Comparison of ENCODE assay signal across 15 cellular contexts in genomic region chr6:73299171-73300073, GRCh38. TPM values are rescaled to one million over a fixed set of nuclear protein-coding genes. Genes with fewer than 3 reads are reported as not detected.
DNase-seq lines count a peak whose midpoint lies in the region; ATAC-seq and TF ChIP-seq lines count a peak whose summit lies in the region.
"Had no signal": no experiment of that assay in that cellular context is flagged by ENCODE, and none has a peak within 500 bp of the region (broad histone marks: within the 10 kb centered on the region; RNA-seq: fewer than 3 reads in every experiment).

No MANE protein-coding gene starts in this region.

- H3K9ac ChIP-seq in GM23248 (peak overlapping the region; percentile 50), Karpas-422 (ENCODE audit: low read length) (no peak overlapping the region), endodermal cell (ENCODE audit: extremely low read depth, low read length, poor library complexity, severe bottlenecking) (no peak overlapping the region)

- WGBS in GM23248 (ENCODE audit: low coverage in 1 of 2, low lambda C conversion rate in 2 of 2, missing lambda C conversion rate in 2 of 2), 2 experiments = 50 to 52% methylated on average over 38 to 51 of the region's 52 CpGs
- WGBS in endodermal cell (ENCODE audit: insufficient coverage in 1 of 2, insufficient read length in 1 of 2), 2 experiments = 93 to 97% methylated on average over 42 to 52 of the region's 52 CpGs

- in situ Hi-C loops in GM23248 (cut with MboI) = loop anchor here (25.0 kb wide), 1 partner anchor 313 kb away; no protein-coding TSS in a partner anchor

- H3K9me2 ChIP-seq in GM23248 (ENCODE audit: insufficient read depth) (no peaks in the 10 kb centered on the region), Karpas-422 (replicated peaks; ENCODE audit: insufficient read depth, low read length) (no peaks in the 10 kb centered on the region)

- H3K4me1 Mint-ChIP-seq in stimulated activated naive CD8-positive, alpha-beta T cell treated with anti-CD3 and anti-CD28 coated beads, Interleukin-15, amount 100 ng/mL, for 72 hours = no peaks in the 10 kb centered on the region
- no peaks in the 10 kb centered on the region for H3K4me1 Mint-ChIP-seq in endodermal cell
- H3K4me1 Mint-ChIP-seq: central memory CD8-positive, alpha-beta T cell had no signal

- TF ChIP-seq CTCF in epithelial cell of esophagus (IDR thresholded peaks at IDR 0.05; ENCODE audit: insufficient read depth, low read depth, low read length, missing control alignments) = no peak
- TF ChIP-seq CTCF in lower lobe of right lung (IDR thresholded peaks at IDR 0.05) = no peak
- TF ChIP-seq CTCF in endodermal cell (conservative IDR thresholded peaks at IDR 0.05) = no peak

- peak overlapping the region; percentile 64 for H3K4me3 ChIP-seq in GM23248
- peak overlapping the region; percentile 7 for H3K4me3 ChIP-seq in epithelial cell of esophagus (ENCODE audit: low read length)
- H3K4me3 ChIP-seq in lower lobe of right lung = peak overlapping the region; percentile 24
- H3K4me3 ChIP-seq in Karpas-422 (ENCODE audit: low read length) = no peak overlapping the region
- H3K4me3 ChIP-seq in endodermal cell (ENCODE audit: low read length) = no peak overlapping the region
- H3K4me3 ChIP-seq: smooth muscle cell had no signal

- H3K4me3 Mint-ChIP-seq in stimulated activated naive CD8-positive, alpha-beta T cell treated with anti-CD3 and anti-CD28 coated beads, Interleukin-15, amount 100 ng/mL, for 72 hours = peak overlapping the region in 1 of 2 donors; percentile 33
- no peak overlapping the region for H3K4me3 Mint-ChIP-seq in endodermal cell
- H3K4me3 Mint-ChIP-seq: activated B cell treated with CpG ODN at 0.5 μM for 24 hours; CD4-positive, alpha-beta T cell; central memory CD8-positive, alpha-beta T cell had no signal

- H3K4me1 ChIP-seq in GM23248 (ENCODE audit: insufficient read depth) (no peaks in the 10 kb centered on the region), lower lobe of right lung (no peaks in the 10 kb centered on the region), Karpas-422 (ENCODE audit: low read length) (peaks cover 5% of the 10 kb centered on the region), endodermal cell (ENCODE audit: control insufficient read depth, insufficient read depth, low read length) (no peaks in the 10 kb centered on the region)

- no peaks in the 10 kb centered on the region for H3K36me3 ChIP-seq in GM23248 (ENCODE audit: low read depth)
- H3K36me3 ChIP-seq in lower lobe of right lung = no peaks in the 10 kb centered on the region
- H3K36me3 ChIP-seq in Karpas-422 (ENCODE audit: insufficient read depth, low read length) = peaks cover 48% of the 10 kb centered on the region
- peaks cover 15% of the 10 kb centered on the region for H3K36me3 ChIP-seq in endodermal cell (ENCODE audit: control insufficient read depth, insufficient read depth, low read length)

- H4K20me1 ChIP-seq in GM23248 (ENCODE audit: insufficient read depth) (no peaks in the 10 kb centered on the region), Karpas-422 (ENCODE audit: insufficient read depth, low read depth, low read length) (no peaks in the 10 kb centered on the region)

- H2AFZ ChIP-seq in GM23248 = peak overlapping the region; percentile 82
- no peak overlapping the region for H2AFZ ChIP-seq in Karpas-422 (ENCODE audit: low read length)

- H3K27ac ChIP-seq in GM23248 (no peak overlapping the region), lower lobe of right lung (no peak overlapping the region), Karpas-422 (ENCODE audit: low read length) (no peak overlapping the region), endodermal cell (ENCODE audit: low read depth, low read length) (no peak overlapping the region)

- intact Hi-C loops in lower lobe of right lung (cut with DNase I) = no loop called here

- H3K36me3 Mint-ChIP-seq in endodermal cell (ENCODE audit: low read depth) = peaks cover 38% of the 10 kb centered on the region

- peak in 1 of 2 donors; percentile 68 for ATAC-seq in lower lobe of right lung
- ATAC-seq in stimulated activated naive CD8-positive, alpha-beta T cell treated with anti-CD3 and anti-CD28 coated beads, Interleukin-15, amount 100 ng/mL, for 72 hours = peak; percentile 70

- peak overlapping the region; percentile 45 for H3K4me2 ChIP-seq in GM23248 (ENCODE audit: unreplicated experiment)
- no peak overlapping the region for H3K4me2 ChIP-seq in Karpas-422 (ENCODE audit: low read depth, low read length, poor library complexity, severe bottlenecking)
- H3K4me2 ChIP-seq: smooth muscle cell had no signal

- H3K9me3 ChIP-seq in GM23248 (ENCODE audit: low read depth) = no peaks in the 10 kb centered on the region
- H3K9me3 ChIP-seq in lower lobe of right lung = no peaks in the 10 kb centered on the region
- no peaks in the 10 kb centered on the region for H3K9me3 ChIP-seq in Karpas-422 (ENCODE audit: low read length)
- H3K9me3 ChIP-seq in endodermal cell (ENCODE audit: control insufficient read depth, low read length) = peaks cover 5% of the 10 kb centered on the region

- H3K27me3 ChIP-seq in GM23248 (replicated peaks; ENCODE audit: insufficient read depth) (no peaks in the 10 kb centered on the region), lower lobe of right lung (ENCODE audit: low read depth) (peaks cover 6% of the 10 kb centered on the region), Karpas-422 (ENCODE audit: low read length) (no peaks in the 10 kb centered on the region), endodermal cell (ENCODE audit: control insufficient read depth, insufficient read depth, low read length, poor library complexity, severe bottlenecking) (no peaks in the 10 kb centered on the region)

- H3K9me3 Mint-ChIP-seq in stimulated activated naive CD8-positive, alpha-beta T cell treated with anti-CD3 and anti-CD28 coated beads, Interleukin-15, amount 100 ng/mL, for 72 hours = peaks cover 0 to 8% of the 10 kb centered on the region in 2 donors
- peaks cover 8% of the 10 kb centered on the region for H3K9me3 Mint-ChIP-seq in endodermal cell
- H3K9me3 Mint-ChIP-seq: central memory CD8-positive, alpha-beta T cell had no signal

- H3K27me3 Mint-ChIP-seq in stimulated activated naive CD8-positive, alpha-beta T cell treated with anti-CD3 and anti-CD28 coated beads, Interleukin-15, amount 100 ng/mL, for 72 hours = peaks cover 7% of the 10 kb centered on the region
- no peaks in the 10 kb centered on the region for H3K27me3 Mint-ChIP-seq in endodermal cell (ENCODE audit: insufficient read depth)
- H3K27me3 Mint-ChIP-seq: activated B cell treated with CpG ODN at 0.5 μM for 24 hours; central memory CD8-positive, alpha-beta T cell had no signal

- H3K79me2 ChIP-seq in GM23248 (ENCODE audit: insufficient read depth) = no peaks in the 10 kb centered on the region
- H3K79me2 ChIP-seq in Karpas-422 (ENCODE audit: low read length) = peaks cover 96% of the 10 kb centered on the region

- no peak overlapping the region for H3K27ac Mint-ChIP-seq in stimulated activated naive CD8-positive, alpha-beta T cell treated with anti-CD3 and anti-CD28 coated beads, Interleukin-15, amount 100 ng/mL, for 72 hours
- H3K27ac Mint-ChIP-seq in endodermal cell = no peak overlapping the region
- H3K27ac Mint-ChIP-seq: activated B cell treated with CpG ODN at 0.5 μM for 24 hours; CD4-positive, alpha-beta T cell had no signal

- DNase-seq in GM23248 (peak; percentile 22), epithelial cell of esophagus (ENCODE audit: low read depth) (no peak), lower lobe of right lung (no peak), SKM-1 (lab: John Stamatoyannopoulos, UW; ENCODE audit: unreplicated experiment) (no peak), Karpas-422 (no peak), NCI-H526 (lab: John Stamatoyannopoulos, UW) (no peak), endodermal cell (no peak)
- no peak for DNase-seq in stimulated activated naive CD8-positive, alpha-beta T cell treated with anti-CD3 and anti-CD28 coated beads, Interleukin-15, amount 100 ng/mL, for 72 hours
- DNase-seq: activated B cell treated with CpG ODN at 0.5 μM for 24 hours; CD4-positive, alpha-beta T cell; mesendoderm; NCI-H345; RPMI8226 had no signal

- H3F3A ChIP-seq in GM23248 (ENCODE audit: insufficient read depth) = no peaks in the 10 kb centered on the region

RNA-seq across cellular contexts. Expression of gene KHDC1, which starts 36.4 kb away (rescaled TPM):
- total RNA-seq in GM23248 (2014; rRNA removed; shearing (Covaris generic)) = 0.13 and 1.1 TPM in 2 replicates
- 2.9 and 3.8 TPM in 2 replicates for polyA plus RNA-seq in GM23248 (2016; fragmentation: Nextera tagmentation; extraction: Ambion mirVana)
- 1.7 TPM for total RNA-seq in lower lobe of right lung
- 8.2 and 12.2 TPM in 2 replicates for total RNA-seq in Karpas-422 (2014; rRNA removed; shearing (Covaris generic); ENCODE audit: low replicate concordance)
- total RNA-seq in endodermal cell = 1 to 10 TPM; 5.4 to 7.1 TPM
- polyA plus RNA-seq in endodermal cell (2013, experiment 1 of 2) = 6.2 TPM
- polyA plus RNA-seq in endodermal cell (2013, experiment 2 of 2) = 5.6 TPM

RNA-seq across cellular contexts. Expression of gene DPPA5, which starts 54.7 kb away (rescaled TPM):
- not detected in 2 replicates for total RNA-seq in GM23248 (2014; rRNA removed; shearing (Covaris generic))
- not detected in 2 replicates for polyA plus RNA-seq in GM23248 (2016; fragmentation: Nextera tagmentation; extraction: Ambion mirVana)
- total RNA-seq in lower lobe of right lung (not detected), endodermal cell (not detected)
- not detected in 2 replicates for total RNA-seq in Karpas-422 (2014; rRNA removed; shearing (Covaris generic); ENCODE audit: low replicate concordance)
- not detected for polyA plus RNA-seq in endodermal cell (2013, experiment 1 of 2)
- not detected for polyA plus RNA-seq in endodermal cell (2013, experiment 2 of 2)
- total RNA-seq: activated B cell treated with CpG ODN at 0.5 μM for 24 hours; CD4-positive, alpha-beta T cell; smooth muscle cell had no signal
- polyA plus RNA-seq: smooth muscle cell had no signal

Comparison
In these comparisons a context has a peak if more than half of its experiments do, and no peak if none do; other contexts are left out.
1. H3K4me3 ChIP-seq: peak in GM23248 (single experiment), epithelial cell of esophagus (single experiment) and lower lobe of right lung (single experiment); none in Karpas-422 (single experiment) and endodermal cell (single experiment).